9 cellular contexts compared by ENCODE assay signal in the genomic region with DNA sequence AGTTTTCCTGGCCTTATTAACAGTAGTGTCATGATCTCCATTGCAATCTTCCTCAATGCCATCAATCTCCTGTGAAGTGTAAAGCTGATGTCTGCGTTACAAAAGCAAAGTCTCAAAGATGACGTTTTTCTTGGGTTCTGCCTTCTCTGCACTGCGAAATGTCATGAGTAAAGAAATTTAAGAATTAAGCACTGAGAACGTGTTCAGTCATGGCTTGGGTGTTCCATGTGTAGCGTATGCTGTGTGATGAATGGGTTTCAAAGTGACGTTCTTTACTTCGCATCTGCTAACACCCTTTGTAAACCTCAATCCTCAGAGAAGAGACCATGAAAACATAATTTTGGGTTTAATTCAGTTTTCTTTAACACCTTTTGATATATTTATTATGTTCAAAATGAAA. TPM values are rescaled to one million over a fixed set of nuclear protein-coding genes. Genes with fewer than 3 reads are reported as not detected.
A peak's percentile ranks its signal among the peaks of the same experiment; 100 is the strongest.
DNase-seq lines count a peak whose midpoint lies in the region; ATAC-seq lines count a peak whose summit lies in the region.
"Had no signal": no experiment of that assay in that cellular context is flagged by ENCODE, and none has a peak within 500 bp of the region (broad histone marks: within the 10 kb centered on the region; RNA-seq: fewer than 3 reads in every experiment).

No MANE protein-coding gene starts in this region.

- H3K27ac Mint-ChIP-seq in activated CD4-positive, alpha-beta T cell treated with anti-CD3 and anti-CD28 coated beads for 36 hours, result peak overlapping the region; percentile 62
- peak overlapping the region; percentile 83 for H3K27ac Mint-ChIP-seq in activated naive CD8-positive, alpha-beta T cell treated with anti-CD3 and anti-CD28 coated beads, Interleukin-2, amount 10 ng/mL, durations not matched to agents 7 days and 5 days
- peak overlapping the region; percentile 55 to 97 (median 92) for H3K27ac Mint-ChIP-seq in immature natural killer cell
- peak overlapping the region; percentile 80 for H3K27ac Mint-ChIP-seq in stimulated activated memory B cell treated with anti-CD40 and anti-IgM and Interleukin-4, amounts not matched to agents 10 μg/mL and 1 μg/mL and 100 μg/mL, for 72 hours

- no peak for ATAC-seq in activated CD4-positive, alpha-beta T cell treated with anti-CD3 and anti-CD28 coated beads for 36 hours
- ATAC-seq in activated naive CD8-positive, alpha-beta T cell treated with anti-CD3 and anti-CD28 coated beads, Interleukin-2, amount 10 ng/mL, durations not matched to agents 7 days and 5 days (ENCODE audit: low read depth), result no peak
- no peak for ATAC-seq in stimulated activated memory B cell treated with anti-CD40 and anti-IgM and Interleukin-4, amounts not matched to agents 10 μg/mL and 1 μg/mL and 100 μg/mL, for 72 hours
- no peak for ATAC-seq in HG02884 (IDR thresholded peaks at IDR 0.05; ENCODE audit: unreplicated experiment)

- no peaks in the 10 kb centered on the region for H3K9me3 Mint-ChIP-seq in activated CD4-positive, alpha-beta T cell treated with anti-CD3 and anti-CD28 coated beads for 36 hours (ENCODE audit: low read depth)
- peaks cover 1% of the 10 kb centered on the region for H3K9me3 Mint-ChIP-seq in activated naive CD8-positive, alpha-beta T cell treated with anti-CD3 and anti-CD28 coated beads, Interleukin-2, amount 10 ng/mL, durations not matched to agents 7 days and 5 days
- H3K9me3 Mint-ChIP-seq in immature natural killer cell, result no peaks in the 10 kb centered on the region
- peaks cover 3% of the 10 kb centered on the region for H3K9me3 Mint-ChIP-seq in stimulated activated memory B cell treated with anti-CD40 and anti-IgM and Interleukin-4, amounts not matched to agents 10 μg/mL and 1 μg/mL and 100 μg/mL, for 72 hours

- peaks cover 9% of the 10 kb centered on the region for H3K36me3 Mint-ChIP-seq in activated CD4-positive, alpha-beta T cell treated with anti-CD3 and anti-CD28 coated beads for 36 hours (ENCODE audit: low read depth)
- H3K36me3 Mint-ChIP-seq in activated naive CD8-positive, alpha-beta T cell treated with anti-CD3 and anti-CD28 coated beads, Interleukin-2, amount 10 ng/mL, durations not matched to agents 7 days and 5 days, result peaks cover 9% of the 10 kb centered on the region
- H3K36me3 Mint-ChIP-seq in immature natural killer cell, result peaks cover 7 to 14% (median 14%) of the 10 kb centered on the region in 3 donors
- H3K36me3 Mint-ChIP-seq in stimulated activated memory B cell treated with anti-CD40 and anti-IgM and Interleukin-4, amounts not matched to agents 10 μg/mL and 1 μg/mL and 100 μg/mL, for 72 hours, result peaks cover 25% of the 10 kb centered on the region

- POLR2A ChIA-PET in activated CD4-positive, alpha-beta T cell treated with anti-CD3 and anti-CD28 coated beads for 36 hours (lab: Charles Lee), result interaction anchor here (1.2 kb wide), 1 partner anchor 326 kb away, joined by 3 read pairs; no protein-coding TSS in a partner anchor
- POLR2A ChIA-PET in activated naive CD8-positive, alpha-beta T cell treated with anti-CD3 and anti-CD28 coated beads, Interleukin-2, amount 10 ng/mL, durations not matched to agents 7 days and 5 days (lab: Charles Lee), result no interaction called here

- H3K27ac ChIP-seq in substantia nigra (ENCODE audit: low read depth, low read length, poor library complexity, severe bottlenecking), result no peak overlapping the region

- H3K27me3 Mint-ChIP-seq in activated CD4-positive, alpha-beta T cell treated with anti-CD3 and anti-CD28 coated beads for 36 hours, result no peaks in the 10 kb centered on the region
- no peaks in the 10 kb centered on the region for H3K27me3 Mint-ChIP-seq in activated naive CD8-positive, alpha-beta T cell treated with anti-CD3 and anti-CD28 coated beads, Interleukin-2, amount 10 ng/mL, durations not matched to agents 7 days and 5 days
- peaks cover 3 to 7% (median 6%) of the 10 kb centered on the region in 3 donors for H3K27me3 Mint-ChIP-seq in immature natural killer cell (ENCODE audit: low read depth in 3 of 3)
- no peaks in the 10 kb centered on the region for H3K27me3 Mint-ChIP-seq in stimulated activated memory B cell treated with anti-CD40 and anti-IgM and Interleukin-4, amounts not matched to agents 10 μg/mL and 1 μg/mL and 100 μg/mL, for 72 hours

- intact Hi-C loops in activated CD4-positive, alpha-beta T cell treated with anti-CD3 and anti-CD28 coated beads for 36 hours (cut with DNase I, micrococcal nuclease), result loop anchor here (1.0 to 5.0 kb wide), 3 partner anchors 104 to 414 kb away; partner anchors contain the start of genes HERC3 (in 2 of the 2) and PPM1K (in 1 of the 2)

- peaks cover 10% of the 10 kb centered on the region for H3K4me1 Mint-ChIP-seq in activated CD4-positive, alpha-beta T cell treated with anti-CD3 and anti-CD28 coated beads for 36 hours
- peaks cover 8% of the 10 kb centered on the region for H3K4me1 Mint-ChIP-seq in activated naive CD8-positive, alpha-beta T cell treated with anti-CD3 and anti-CD28 coated beads, Interleukin-2, amount 10 ng/mL, durations not matched to agents 7 days and 5 days
- H3K4me1 Mint-ChIP-seq in immature natural killer cell, result peaks cover 23 to 25% of the 10 kb centered on the region in 2 donors
- H3K4me1 Mint-ChIP-seq in stimulated activated memory B cell treated with anti-CD40 and anti-IgM and Interleukin-4, amounts not matched to agents 10 μg/mL and 1 μg/mL and 100 μg/mL, for 72 hours, result peaks cover 8% of the 10 kb centered on the region

- DNase-seq in activated CD4-positive, alpha-beta T cell treated with anti-CD3 and anti-CD28 coated beads for 36 hours, result no peak
- DNase-seq in activated CD4-positive, alpha-beta T cell treated with anti-CD3 and anti-CD28 coated beads for 4 hours, result no peak
- no peak for DNase-seq in activated naive CD8-positive, alpha-beta T cell treated with anti-CD3 and anti-CD28 coated beads, Interleukin-2, amount 10 ng/mL, durations not matched to agents 7 days and 5 days
- no peak for DNase-seq in immature natural killer cell
- DNase-seq in substantia nigra (lab: John Stamatoyannopoulos, UW), result no peak
- DNase-seq in HK-2 (ENCODE audit: unreplicated experiment), result no peak
- DNase-seq: NK-92 treated with Interleukin-12 subunit alpha and Interleukin-12 subunit beta, amount 100 ng/mL, for 24 hours had no signal

- H3K4me3 Mint-ChIP-seq in activated CD4-positive, alpha-beta T cell treated with anti-CD3 and anti-CD28 coated beads for 36 hours, result peak overlapping the region; percentile 75
- peak overlapping the region; percentile 86 for H3K4me3 Mint-ChIP-seq in activated naive CD8-positive, alpha-beta T cell treated with anti-CD3 and anti-CD28 coated beads, Interleukin-2, amount 10 ng/mL, durations not matched to agents 7 days and 5 days
- H3K4me3 Mint-ChIP-seq in immature natural killer cell, result peak overlapping the region; percentile 83 to 88 (median 86)
- H3K4me3 Mint-ChIP-seq in stimulated activated memory B cell treated with anti-CD40 and anti-IgM and Interleukin-4, amounts not matched to agents 10 μg/mL and 1 μg/mL and 100 μg/mL, for 72 hours, result peak overlapping the region; percentile 86

- CTCF ChIA-PET in activated CD4-positive, alpha-beta T cell treated with anti-CD3 and anti-CD28 coated beads for 36 hours (lab: Charles Lee), result interaction anchor here (0.6 to 1.2 kb wide), 4 partner anchors 12 to 175 kb away, joined by 3 to 4 read pairs (median 4); no protein-coding TSS in a partner anchor

RNA-seq across cellular contexts. Expression of gene NAP1L5, which starts 1.0 kb away (rescaled TPM):
- total RNA-seq in activated CD4-positive, alpha-beta T cell treated with anti-CD3 and anti-CD28 coated beads for 36 hours, result 1 to 10 TPM; 4.9 to 5.2 TPM
- 1 to 10 TPM; 3.3 to 4.2 TPM for total RNA-seq in activated naive CD8-positive, alpha-beta T cell treated with anti-CD3 and anti-CD28 coated beads, Interleukin-2, amount 10 ng/mL, durations not matched to agents 7 days and 5 days
- polyA plus RNA-seq in immature natural killer cell, result 1 to 10 TPM; 4.2 to 7.3 (median 5.4) TPM
